13 cellular contexts compared by ENCODE assay signal in the genomic region with DNA sequence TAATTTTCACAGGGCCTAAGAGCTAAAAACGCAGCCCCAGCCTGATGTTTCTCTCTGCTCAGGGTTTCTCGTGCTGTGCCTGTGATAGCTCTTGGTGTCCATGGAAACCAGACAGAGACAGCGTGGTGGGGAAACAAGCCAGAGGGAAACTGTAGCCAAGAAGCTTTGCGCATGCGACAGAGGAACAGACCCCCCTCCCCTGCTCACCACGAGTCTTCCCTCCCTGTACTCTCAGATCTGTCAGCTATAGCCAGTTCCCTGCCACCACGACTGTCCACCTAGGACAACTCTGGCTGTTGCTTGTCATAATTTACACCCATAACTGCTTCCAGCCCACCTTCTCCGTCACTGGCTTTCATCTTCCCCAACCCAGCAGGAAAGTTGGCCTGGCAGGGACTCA. TPM values are rescaled to one million over a fixed set of nuclear protein-coding genes. Genes with fewer than 3 reads are reported as not detected.
DNase-seq lines count a peak whose midpoint lies in the region; ATAC-seq, FAIRE-seq and TF ChIP-seq lines count a peak whose summit lies in the region.
"Had no signal": no experiment of that assay in that cellular context is flagged by ENCODE, and none has a peak within 500 bp of the region (broad histone marks: within the 10 kb centered on the region; RNA-seq: fewer than 3 reads in every experiment).

No MANE protein-coding gene starts in this region.

- H3K4me3 ChIP-seq in CD8-positive, alpha-beta T cell (ENCODE audit: low read depth, low read length): no peak overlapping the region
- no peak overlapping the region for H3K4me3 ChIP-seq in endodermal cell (ENCODE audit: low read length)
- peak overlapping the region in 1 of 2 donors; percentile 3 for H3K4me3 ChIP-seq in muscle layer of colon (ENCODE audit: low read depth in 1 of 2, low read length in 2 of 2)

- no peak for ATAC-seq in CD8-positive, alpha-beta T cell
- ATAC-seq in HG02981 (IDR thresholded peaks at IDR 0.05; ENCODE audit: unreplicated experiment): no peak
- ATAC-seq: left colon had no signal

- POLR2A ChIA-PET in CD8-positive, alpha-beta T cell (lab: Charles Lee): no interaction called here

- H3K36me3 Mint-ChIP-seq in CD8-positive, alpha-beta T cell: peaks cover 3% of the 10 kb centered on the region
- no peaks in the 10 kb centered on the region for H3K36me3 Mint-ChIP-seq in endodermal cell (ENCODE audit: low read depth)
- H3K36me3 Mint-ChIP-seq: CD14-positive monocyte had no signal

- FAIRE-seq in H54 (lab: Jason Lieb, UNC): no peak
- FAIRE-seq: colon had no signal

- H3K27me3 Mint-ChIP-seq in CD8-positive, alpha-beta T cell (ENCODE audit: low read depth): peaks cover 15% of the 10 kb centered on the region
- H3K27me3 Mint-ChIP-seq in endodermal cell (ENCODE audit: insufficient read depth): peaks cover 6% of the 10 kb centered on the region

- WGBS in endodermal cell (ENCODE audit: insufficient coverage in 1 of 2, insufficient read length in 1 of 2), 2 experiments: 40 to 73% methylated on average over 5 to 8 of the region's 8 CpGs

- H3K27ac Mint-ChIP-seq in CD8-positive, alpha-beta T cell: peak overlapping the region; percentile 7
- H3K27ac Mint-ChIP-seq in endodermal cell: peak overlapping the region; percentile 1

- no peaks in the 10 kb centered on the region for H3K4me1 Mint-ChIP-seq in CD8-positive, alpha-beta T cell (ENCODE audit: low read depth)
- peaks cover 16% of the 10 kb centered on the region for H3K4me1 Mint-ChIP-seq in endodermal cell

- no peak for DNase-seq in CD8-positive, alpha-beta T cell
- DNase-seq in NCI-H2227 (lab: John Stamatoyannopoulos, UW; ENCODE audit: unreplicated experiment): peak; percentile 84
- DNase-seq in endodermal cell: peak; percentile 42
- DNase-seq in germinal center (ENCODE audit: low spot score): no peak
- DNase-seq in activated CD4-positive, alpha-beta T cell treated with anti-CD3 and anti-CD28 coated beads, Interleukin-2, amount 50 U/mL, for 4 hours: no peak
- DNase-seq in H54 (ENCODE audit: insufficient read length, low spot score): no peak
- DNase-seq: activated CD4-positive, CD25-positive, alpha-beta regulatory T cell; NCI-H1436 treated with DMSO at 0.1 percent for 48 hours had no signal

- intact Hi-C loops in CD8-positive, alpha-beta T cell (cut with DNase I, micrococcal nuclease): no loop called here

- CTCF ChIA-PET in CD8-positive, alpha-beta T cell (lab: Charles Lee): interaction anchor here (1.0 kb wide), 1 partner anchor 16 kb away, joined by 3 read pairs; no protein-coding TSS in a partner anchor

- H3K9me3 ChIP-seq in CD8-positive, alpha-beta T cell (ENCODE audit: low read length): no peaks in the 10 kb centered on the region
- H3K9me3 ChIP-seq in endodermal cell (ENCODE audit: control insufficient read depth, low read length) (no peaks in the 10 kb centered on the region), muscle layer of colon (ENCODE audit: low read length) (no peaks in the 10 kb centered on the region)

- no peak overlapping the region for H3K27ac ChIP-seq in CD8-positive, alpha-beta T cell (ENCODE audit: low read depth, low read length)
- H3K27ac ChIP-seq in endodermal cell (ENCODE audit: low read depth, low read length) (peak overlapping the region; percentile 55), muscle layer of colon (ENCODE audit: low read depth, low read length) (peak overlapping the region; percentile 57)

- TF ChIP-seq POLR2A in H54 (IDR thresholded peaks at IDR 0.05; ENCODE audit: low read depth, low read length): no peak

- H3K9me3 Mint-ChIP-seq in CD8-positive, alpha-beta T cell: no peaks in the 10 kb centered on the region
- no peaks in the 10 kb centered on the region for H3K9me3 Mint-ChIP-seq in endodermal cell

- no peak overlapping the region for H3K4me3 Mint-ChIP-seq in CD8-positive, alpha-beta T cell
- no peak overlapping the region for H3K4me3 Mint-ChIP-seq in endodermal cell
- H3K4me3 Mint-ChIP-seq: CD14-positive monocyte had no signal

- no peaks in the 10 kb centered on the region for H3K27me3 ChIP-seq in CD8-positive, alpha-beta T cell (ENCODE audit: insufficient read depth, low read length)
- no peaks in the 10 kb centered on the region for H3K27me3 ChIP-seq in endodermal cell (ENCODE audit: control insufficient read depth, insufficient read depth, low read length, poor library complexity, severe bottlenecking)
- H3K27me3 ChIP-seq in muscle layer of colon (ENCODE audit: control insufficient read depth in 1 of 2, insufficient read depth in 2 of 2, low read length in 2 of 2): no peaks in the 10 kb centered on the region

- H3K9ac ChIP-seq in endodermal cell (ENCODE audit: extremely low read depth, low read length, poor library complexity, severe bottlenecking) (no peak overlapping the region), muscle layer of colon (ENCODE audit: low read length) (no peak overlapping the region)

- no peaks in the 10 kb centered on the region for H3K36me3 ChIP-seq in CD8-positive, alpha-beta T cell (ENCODE audit: insufficient read depth, low read length)
- no peaks in the 10 kb centered on the region for H3K36me3 ChIP-seq in endodermal cell (ENCODE audit: control insufficient read depth, insufficient read depth, low read length)
- no peaks in the 10 kb centered on the region for H3K36me3 ChIP-seq in muscle layer of colon (ENCODE audit: insufficient read depth, low read length)

- no peak for TF ChIP-seq CTCF in CD8-positive, alpha-beta T cell (IDR thresholded peaks at IDR 0.05)
- TF ChIP-seq CTCF in endodermal cell (conservative IDR thresholded peaks at IDR 0.05): no peak

- H3K4me1 ChIP-seq in CD8-positive, alpha-beta T cell (ENCODE audit: insufficient read depth, low read length): no peaks in the 10 kb centered on the region
- H3K4me1 ChIP-seq in endodermal cell (ENCODE audit: control insufficient read depth, insufficient read depth, low read length) (no peaks in the 10 kb centered on the region), muscle layer of colon (ENCODE audit: insufficient read depth, low read length) (peaks cover 20% of the 10 kb centered on the region)

RNA-seq across cellular contexts. Expression of gene DNAJC27, which starts 13.2 kb away (rescaled TPM):
- 10 to 100 TPM; 18.9 to 19.1 TPM for total RNA-seq in CD8-positive, alpha-beta T cell
- total RNA-seq in endodermal cell: 1 to 10 TPM; 6.2 to 6.5 TPM
- polyA plus RNA-seq in endodermal cell (2013, experiment 1 of 2): 5.4 TPM
- 5.5 TPM for polyA plus RNA-seq in endodermal cell (2013, experiment 2 of 2)

RNA-seq across cellular contexts. Expression of gene EFR3B, which starts 57.0 kb away (rescaled TPM):
- total RNA-seq in CD8-positive, alpha-beta T cell: under 1 TPM in 1 of 2 experiments, not detected in 1; 0.08 TPM
- total RNA-seq in endodermal cell: 10 to 100 TPM; 11.0 to 11.8 TPM
- polyA plus RNA-seq in endodermal cell (2013, experiment 1 of 2): 18.8 TPM
- polyA plus RNA-seq in endodermal cell (2013, experiment 2 of 2): 20.9 TPM
- polyA plus RNA-seq: CD14-positive monocyte had no signal

Comparison
In these comparisons a context has a peak if more than half of its experiments do, and no peak if none do; other contexts are left out.
1. DNase-seq: peak in NCI-H2227 (single experiment) and endodermal cell (single experiment); none in CD8-positive, alpha-beta T cell (0 of 7), germinal center (single experiment), activated CD4-positive, alpha-beta T cell treated with anti-CD3 and anti-CD28 coated beads, Interleukin-2, amount 50 U/mL, for 4 hours (0 of 2) and H54 (single experiment).
2. RNA of gene EFR3B, which starts 57.0 kb away (total RNA-seq): 11.0 to 11.8 TPM in endodermal cell; 0.08 TPM in CD8-positive, alpha-beta T cell; every median in the first group is over 10 times any median in the second.